In genomic region chr10:123860856-123861255, GRCh38 we compare ENCODE assay signal across 30 cellular contexts. TPM values are rescaled to one million over a fixed set of nuclear protein-coding genes. Genes with fewer than 3 reads are reported as not detected.
"Had no signal": no experiment of that assay in that cellular context is flagged by ENCODE, and none has a peak within 500 bp of the region (broad histone marks: within the 10 kb centered on the region; RNA-seq: fewer than 3 reads in every experiment).

No MANE protein-coding gene starts in this region.

- H3K4me1 ChIP-seq: SJSA1 had no signal

- H3K27me3 ChIP-seq: Peyer's patch, SJSA1 had no signal

- H3K4me3 ChIP-seq: Peyer's patch, SJSA1 had no signal

- FAIRE-seq: bronchial epithelial cell, TTC549 had no signal

- DNase-seq: activated CD4-positive, alpha-beta T cell treated with anti-CD3 and anti-CD28 coated beads, Interleukin-2, amount 10 ng/mL, durations not matched to agents 24 days and 14 days; activated CD4-positive, alpha-beta T cell treated with anti-CD3 and anti-CD28 coated beads, Interleukin-2, amount 50 U/mL, for 48 hours; activated CD8-positive, alpha-beta T cell treated with anti-CD3 and anti-CD28 coated beads, Interleukin-2, amount 10 ng/mL, durations not matched to agents 7 days and 5 days; activated effector memory CD4-positive, alpha-beta T cell treated with Interleukin-2 at 50 U/mL for 16 hours; activated naive CD4-positive, alpha-beta T cell treated with anti-CD3 and anti-CD28 coated beads, Interleukin-2, amount 10 ng/mL, durations not matched to agents 7 days and 5 days; activated naive CD8-positive, alpha-beta T cell treated with anti-CD3 and anti-CD28 coated beads, Interleukin-2, amount 50 U/mL, for 24 hours; activated T-cell treated with anti-CD3 and anti-CD28 coated beads, Interleukin-2, amount 50 U/mL, for 4 hours; anterior cingulate cortex; Karpas-422; KBM-7; NCI-H1105; NCI-H1417 treated with DMSO at 0.1 percent for 48 hours; NCI-H187 treated with DMSO at 0.1 percent for 48 hours; NCI-H2081; NCI-H345; PC-3; RPMI8226; SHP77 treated with DMSO at 0.1 percent for 48 hours; SK-N-SH had no signal

- H3K9me3 ChIP-seq: Peyer's patch, SJSA1, SK-N-SH had no signal

- H3K36me3 ChIP-seq: Peyer's patch, SJSA1 had no signal

- H3K9ac ChIP-seq: SK-N-SH had no signal

- H3K9me3 Mint-ChIP-seq: activated CD4-positive, alpha-beta T cell treated with anti-CD3 and anti-CD28 coated beads, Interleukin-2, amount 10 ng/mL, durations not matched to agents 24 days and 14 days; activated naive CD4-positive, alpha-beta T cell treated with anti-CD3 and anti-CD28 coated beads, Interleukin-2, amount 10 ng/mL, durations not matched to agents 7 days and 5 days; activated naive CD8-positive, alpha-beta T cell treated with anti-CD3 and anti-CD28 coated beads, Interleukin-2, amount 50 U/mL, for 24 hours; activated T-cell treated with anti-CD3 and anti-CD28 coated beads, Interleukin-2, amount 50 U/mL, for 4 hours; activated T-helper 1 cell treated with anti-CD3 and anti-CD28 coated beads, Interleukin-12 subunit alpha, Interleukin-12 subunit beta, Interleukin-2, Interleukin-4 antibody, amounts not matched to agents 30 ng/mL and 10 ng/mL and 1 ng/mL, durations not matched to agents 14 hours and 24 hours and 36 hours; brain; IgD-negative memory B cell; T-helper 1 cell treated with Interleukin-12 subunit alpha and Interleukin-12 subunit beta and Interleukin-4 antibody, amounts not matched to agents 30 μg/mL and 1 μg/mL, for 36 hours; T-helper 2 cell treated with Interferon-gamma antibody and Interleukin-4, amounts not matched to agents 5 μg/mL and 100 μg/mL, for 36 hours had no signal

- H3K27ac Mint-ChIP-seq: activated CD4-positive, alpha-beta T cell treated with anti-CD3 and anti-CD28 coated beads, Interleukin-2, amount 10 ng/mL, durations not matched to agents 24 days and 14 days; activated CD8-positive, alpha-beta T cell treated with anti-CD3 and anti-CD28 coated beads, Interleukin-2, amount 10 ng/mL, durations not matched to agents 7 days and 5 days; activated naive CD4-positive, alpha-beta T cell treated with anti-CD3 and anti-CD28 coated beads, Interleukin-2, amount 10 ng/mL, durations not matched to agents 7 days and 5 days; activated naive CD8-positive, alpha-beta T cell; activated naive CD8-positive, alpha-beta T cell treated with anti-CD3 and anti-CD28 coated beads, Interleukin-2, amount 50 U/mL, for 24 hours; activated T-helper 1 cell treated with anti-CD3 and anti-CD28 coated beads, Interleukin-12 subunit alpha, Interleukin-12 subunit beta, Interleukin-2, Interleukin-4 antibody, amounts not matched to agents 30 ng/mL and 10 ng/mL and 1 ng/mL, durations not matched to agents 14 hours and 24 hours and 36 hours; IgD-negative memory B cell; T-helper 1 cell treated with Interleukin-12 subunit alpha and Interleukin-12 subunit beta and Interleukin-4 antibody, amounts not matched to agents 30 μg/mL and 1 μg/mL, for 36 hours; T-helper 2 cell treated with Interferon-gamma antibody and Interleukin-4, amounts not matched to agents 5 μg/mL and 100 μg/mL, for 36 hours had no signal

- ATAC-seq: activated CD8-positive, alpha-beta T cell treated with anti-CD3 and anti-CD28 coated beads, Interleukin-2, amount 10 ng/mL, durations not matched to agents 7 days and 5 days; activated naive CD8-positive, alpha-beta T cell treated with anti-CD3 and anti-CD28 coated beads, Interleukin-2, amount 50 U/mL, for 24 hours; activated T-cell treated with anti-CD3 and anti-CD28 coated beads, Interleukin-2, amount 50 U/mL, for 4 hours; PC-3 had no signal

- H3K27ac ChIP-seq: SJSA1 had no signal

- H3K36me3 Mint-ChIP-seq: activated naive CD4-positive, alpha-beta T cell treated with anti-CD3 and anti-CD28 coated beads, Interleukin-2, amount 10 ng/mL, durations not matched to agents 7 days and 5 days; activated naive CD8-positive, alpha-beta T cell; brain had no signal

- H3K4me1 Mint-ChIP-seq: activated CD4-positive, alpha-beta T cell treated with anti-CD3 and anti-CD28 coated beads, Interleukin-2, amount 10 ng/mL, durations not matched to agents 24 days and 14 days; activated naive CD4-positive, alpha-beta T cell treated with anti-CD3 and anti-CD28 coated beads, Interleukin-2, amount 10 ng/mL, durations not matched to agents 7 days and 5 days; activated naive CD8-positive, alpha-beta T cell treated with anti-CD3 and anti-CD28 coated beads, Interleukin-2, amount 50 U/mL, for 24 hours; IgD-negative memory B cell had no signal

- H3K27me3 Mint-ChIP-seq: activated CD4-positive, alpha-beta T cell treated with anti-CD3 and anti-CD28 coated beads, Interleukin-2, amount 10 ng/mL, durations not matched to agents 24 days and 14 days; activated naive CD4-positive, alpha-beta T cell treated with anti-CD3 and anti-CD28 coated beads, Interleukin-2, amount 10 ng/mL, durations not matched to agents 7 days and 5 days had no signal

- H3K4me3 Mint-ChIP-seq: activated CD4-positive, alpha-beta T cell treated with anti-CD3 and anti-CD28 coated beads, Interleukin-2, amount 10 ng/mL, durations not matched to agents 24 days and 14 days; activated CD8-positive, alpha-beta T cell treated with anti-CD3 and anti-CD28 coated beads, Interleukin-2, amount 10 ng/mL, durations not matched to agents 7 days and 5 days; activated naive CD4-positive, alpha-beta T cell treated with anti-CD3 and anti-CD28 coated beads, Interleukin-2, amount 10 ng/mL, durations not matched to agents 7 days and 5 days; activated naive CD8-positive, alpha-beta T cell; activated naive CD8-positive, alpha-beta T cell treated with anti-CD3 and anti-CD28 coated beads, Interleukin-2, amount 50 U/mL, for 24 hours; activated T-cell treated with anti-CD3 and anti-CD28 coated beads, Interleukin-2, amount 50 U/mL, for 4 hours; activated T-helper 1 cell treated with anti-CD3 and anti-CD28 coated beads, Interleukin-12 subunit alpha, Interleukin-12 subunit beta, Interleukin-2, Interleukin-4 antibody, amounts not matched to agents 30 ng/mL and 10 ng/mL and 1 ng/mL, durations not matched to agents 14 hours and 24 hours and 36 hours; brain; IgD-negative memory B cell; T-helper 1 cell treated with Interleukin-12 subunit alpha and Interleukin-12 subunit beta and Interleukin-4 antibody, amounts not matched to agents 30 μg/mL and 1 μg/mL, for 36 hours; T-helper 2 cell treated with Interferon-gamma antibody and Interleukin-4, amounts not matched to agents 5 μg/mL and 100 μg/mL, for 36 hours had no signal

RNA-seq across cellular contexts. Expression of gene CPXM2, which starts 30.8 kb away (rescaled TPM):
- total RNA-seq: activated CD4-positive, alpha-beta T cell treated with anti-CD3 and anti-CD28 coated beads, Interleukin-2, amount 10 ng/mL, durations not matched to agents 24 days and 14 days; activated CD8-positive, alpha-beta T cell treated with anti-CD3 and anti-CD28 coated beads, Interleukin-2, amount 10 ng/mL, durations not matched to agents 7 days and 5 days; activated T-cell treated with anti-CD3 and anti-CD28 coated beads, Interleukin-2, amount 50 U/mL, for 4 hours; activated T-helper 1 cell treated with anti-CD3 and anti-CD28 coated beads, Interleukin-12 subunit alpha, Interleukin-12 subunit beta, Interleukin-2, Interleukin-4 antibody, amounts not matched to agents 30 ng/mL and 10 ng/mL and 1 ng/mL, durations not matched to agents 14 hours and 24 hours and 36 hours; MCF 10A; PC-3; SJSA1 had no signal
- polyA plus RNA-seq: IgD-negative memory B cell, SK-N-SH had no signal
